ENCODE assay signal across 9 cellular contexts in the genomic region with DNA sequence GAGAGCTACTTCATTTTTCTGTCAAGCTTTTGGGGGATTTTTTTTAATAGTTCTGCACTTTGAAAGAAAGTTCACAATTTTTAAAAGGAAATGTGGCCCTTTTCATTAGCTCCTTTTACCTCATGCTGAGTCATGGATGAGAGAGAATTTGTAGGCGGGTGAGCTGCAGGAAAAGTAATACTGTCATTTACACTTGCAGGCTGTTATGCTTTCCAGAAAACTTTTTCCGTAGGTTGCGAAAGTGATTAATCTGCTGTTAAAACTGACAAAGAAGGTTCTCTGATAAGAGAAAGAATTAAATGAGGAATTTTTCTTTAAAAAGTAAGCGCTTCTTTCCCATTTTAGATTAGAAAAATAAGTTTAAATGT.
DNase-seq lines count a peak whose midpoint lies in the region; ATAC-seq, FAIRE-seq and TF ChIP-seq lines count a peak whose summit lies in the region.
"Had no signal": no experiment of that assay in that cellular context is flagged by ENCODE, and none has a peak within 500 bp of the region (broad histone marks: within the 10 kb centered on the region; RNA-seq: fewer than 3 reads in every experiment).

No MANE protein-coding gene starts in this region.

- no peaks in the 10 kb centered on the region for H3K9me3 ChIP-seq in fibroblast of lung (ENCODE audit: control insufficient read depth, insufficient read depth, low read depth, low read length)
- H3K9me3 ChIP-seq in sigmoid colon: no peaks in the 10 kb centered on the region
- no peaks in the 10 kb centered on the region for H3K9me3 ChIP-seq in WERI-Rb-1 (ENCODE audit: severe bottlenecking)

- H3K4me3 ChIP-seq in fibroblast of lung (replicated peaks in 1 of 4; ENCODE audit: control extremely low read depth in 1 of 4, insufficient read depth in 1 of 4, low read depth in 3 of 4, low read length in 4 of 4): peak overlapping the region in 1 of 4 experiments; percentile 8
- H3K4me3 ChIP-seq in sigmoid colon: no peak overlapping the region
- no peak overlapping the region for H3K4me3 ChIP-seq in H7 (ENCODE audit: insufficient read depth, low read depth, low read length)
- H3K4me3 ChIP-seq in WERI-Rb-1 (ENCODE audit: low read depth, low read length): no peak overlapping the region

- H3K9ac ChIP-seq in fibroblast of lung (ENCODE audit: insufficient read depth, low read length): no peak overlapping the region

- intact Hi-C loops in sigmoid colon (cut with DNase I): no loop called here

- DNase-seq in GM03348 (ENCODE audit: low spot score) (peak; percentile 48), RCC 7860 (ENCODE audit: low spot score) (peak; percentile 57), fibroblast of lung (ENCODE audit: low read depth in 2 of 2) (peak; percentile 77 to 93), sigmoid colon (peak; percentile 67), H7 (no peak), NCI-H2227 (lab: John Stamatoyannopoulos, UW; ENCODE audit: unreplicated experiment) (no peak), WERI-Rb-1 (no peak)

- TF ChIP-seq POLR2A in sigmoid colon (IDR thresholded peaks at IDR 0.05): no peak

- peak overlapping the region; percentile 62 for H3K4me2 ChIP-seq in fibroblast of lung (ENCODE audit: extremely low read depth, insufficient read depth, low read length)

- H3K4me1 ChIP-seq in fibroblast of lung (ENCODE audit: control insufficient read depth, extremely low read depth, insufficient read depth, low read length): peaks cover 9% of the 10 kb centered on the region
- H3K4me1 ChIP-seq in sigmoid colon: peaks cover 0 to 78% (median 63%) of the 10 kb centered on the region in 4 donors

- no peak for ATAC-seq in GM18498 (IDR thresholded peaks at IDR 0.05; ENCODE audit: unreplicated experiment)

- TF ChIP-seq EP300 in sigmoid colon (IDR thresholded peaks at IDR 0.05): peak in 1 of 4 donors; percentile 31

- H3K36me3 ChIP-seq in fibroblast of lung (ENCODE audit: control insufficient read depth, insufficient read depth, low read length): no peaks in the 10 kb centered on the region
- no peaks in the 10 kb centered on the region for H3K36me3 ChIP-seq in sigmoid colon
- no peaks in the 10 kb centered on the region for H3K36me3 ChIP-seq in H7 (replicated peaks; ENCODE audit: control insufficient read depth, insufficient read depth, low read length)
- no peaks in the 10 kb centered on the region for H3K36me3 ChIP-seq in WERI-Rb-1

- no peak overlapping the region for H2AFZ ChIP-seq in fibroblast of lung (ENCODE audit: low read length)

- TF ChIP-seq CTCF in fibroblast of lung (conservative IDR thresholded peaks at IDR 0.05 in 1 of 2, IDR thresholded peaks at IDR 0.05 in 1 of 2; ENCODE audit: low read depth in 1 of 2, low read length in 2 of 2) (no peak), sigmoid colon (IDR thresholded peaks at IDR 0.05) (no peak), WERI-Rb-1 (IDR thresholded peaks at IDR 0.05; ENCODE audit: low read depth, low read length) (no peak)

- 65 to 79% methylated on average over 4 of the region's 4 CpGs for WGBS in sigmoid colon, 2 donors

- FAIRE-seq in RCC 7860 (lab: Jason Lieb, UNC): peak; percentile 88
- FAIRE-seq: colon had no signal

- H3K27me3 ChIP-seq in fibroblast of lung (ENCODE audit: control insufficient read depth, insufficient read depth, low read length): no peaks in the 10 kb centered on the region
- H3K27me3 ChIP-seq in sigmoid colon: no peaks in the 10 kb centered on the region
- H3K27me3 ChIP-seq in H7 (ENCODE audit: control insufficient read depth, insufficient read depth, low read length): no peaks in the 10 kb centered on the region
- H3K27me3 ChIP-seq in WERI-Rb-1 (ENCODE audit: insufficient read depth, low read depth, severe bottlenecking): no peaks in the 10 kb centered on the region

- H3K27ac ChIP-seq in fibroblast of lung (ENCODE audit: insufficient read depth, low read length) (peak overlapping the region; percentile 3), sigmoid colon (peak overlapping the region; percentile 48 to 85 (median 74)), WERI-Rb-1 (no peak overlapping the region)

- H3K79me2 ChIP-seq in fibroblast of lung (ENCODE audit: control insufficient read depth, insufficient read depth, low read length): peaks cover 2% of the 10 kb centered on the region

- H4K20me1 ChIP-seq in fibroblast of lung (ENCODE audit: control insufficient read depth, extremely low read depth, insufficient read depth, low read length): no peaks in the 10 kb centered on the region

Comparison
In these comparisons a context has a peak if more than half of its experiments do, and no peak if none do; other contexts are left out.
1. DNase-seq: peak in GM03348 (single experiment), RCC 7860 (single experiment), fibroblast of lung (2 of 2) and sigmoid colon (single experiment); none in H7 (single experiment), NCI-H2227 (single experiment) and WERI-Rb-1 (single experiment).